ENCODE assay signal across 8 cellular contexts in the genomic region with DNA sequence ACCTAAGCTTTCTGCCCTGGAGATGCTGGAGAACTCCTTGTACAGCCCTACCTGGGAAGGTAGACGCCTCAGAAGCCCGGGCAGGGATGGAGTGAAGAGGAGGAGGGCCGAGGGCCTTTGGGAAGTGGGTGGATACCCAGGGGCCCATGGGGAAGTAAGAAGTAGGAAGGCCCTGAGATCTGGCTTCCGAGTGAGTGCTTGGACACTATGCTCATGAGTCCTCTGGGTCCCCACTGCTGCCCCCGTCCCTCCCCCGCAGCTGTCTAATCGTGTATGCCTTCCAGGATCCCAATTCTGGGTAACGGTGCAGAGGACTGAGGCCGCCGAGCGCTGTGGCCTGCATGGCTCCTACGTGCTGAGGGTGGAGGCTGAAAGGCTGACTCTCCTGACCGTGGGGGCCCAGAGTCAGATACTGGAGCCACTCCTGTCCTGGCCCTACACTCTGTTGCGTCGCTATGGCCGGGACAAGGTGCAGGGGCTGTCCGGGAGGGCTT. TPM values are rescaled to one million over a fixed set of nuclear protein-coding genes. Genes with fewer than 3 reads are reported as not detected.
DNase-seq lines count a peak whose midpoint lies in the region; ATAC-seq, FAIRE-seq and TF ChIP-seq lines count a peak whose summit lies in the region.

No MANE protein-coding gene starts in this region.

- no peak for FAIRE-seq in H1 (lab: Jason Lieb, UNC)

- ATAC-seq in natural killer cell treated with Interleukin-12 subunit alpha and Interleukin-12 subunit beta and Interleukin-15 and Interleukin-18, amount 100 ng/mL, for 72 hours: no peak
- no peak for ATAC-seq in GM21515 (IDR thresholded peaks at IDR 0.05; ENCODE audit: unreplicated experiment)
- no peak for ATAC-seq in HG03439 (IDR thresholded peaks at IDR 0.05; ENCODE audit: unreplicated experiment)

- WGBS in H1 (ENCODE audit: extremely low coverage in 1 of 2, insufficient coverage in 1 of 2, insufficient read length in 1 of 2, insufficient replicate concordance in 2 of 2, low coverage in 1 of 2, low lambda C conversion rate in 2 of 2, missing lambda C conversion rate in 1 of 2), 2 experiments: 66% methylated on average over 17 of the region's 17 CpGs; no CpG with 5 or more reads in 1 of the 2 experiments

- TF ChIP-seq EP300 in H1 (IDR thresholded peaks at IDR 0.05; ENCODE audit: borderline replicate concordance in 1 of 2, low read depth in 2 of 2, low read length in 2 of 2): no peak

- peaks cover 13% of the 10 kb centered on the region for H3K4me1 ChIP-seq in Karpas-422 (ENCODE audit: low read length)
- H3K4me1 ChIP-seq in H1 (replicated peaks in 1 of 4; ENCODE audit: control insufficient read depth in 3 of 4, insufficient read depth in 4 of 4, low read length in 3 of 4): peaks cover 0 to 14% (median 8%) of the 10 kb centered on the region in 4 experiments; a peak in 6 of 7 replicates

- H2AFZ ChIP-seq in Karpas-422 (ENCODE audit: low read length) (no peak overlapping the region), H1 (ENCODE audit: low read length) (no peak overlapping the region)

- H3K27me3 ChIP-seq in Karpas-422 (ENCODE audit: low read length): no peaks in the 10 kb centered on the region
- H3K27me3 ChIP-seq in H1 (replicated peaks in 1 of 4; ENCODE audit: control insufficient read depth in 3 of 4, extremely low read depth in 1 of 4, insufficient read depth in 3 of 4, low read length in 3 of 4): peaks cover 0 to 46% (median 27%) of the 10 kb centered on the region in 4 experiments; a peak in 6 of 7 replicates

- no peak overlapping the region; the same call in 1 of the 2 replicates for H4K8ac ChIP-seq in H1 (ENCODE audit: extremely low read depth, insufficient read depth, low read length)

- H3K36me3 ChIP-seq in Karpas-422 (ENCODE audit: insufficient read depth, low read length) (0 out of 2 replicates have a peak, but pooled peaks cover 4% of the 10 kb centered on the region), H1 (ENCODE audit: control insufficient read depth in 2 of 4, insufficient read depth in 4 of 4, low read length in 3 of 4) (peaks cover 0 to 3% (median 0%) of the 10 kb centered on the region in 4 experiments; a peak in 1 of 8 replicates)

- H3K23ac ChIP-seq in H1 (ENCODE audit: insufficient read length): no peak overlapping the region

- peaks cover 12 to 23% of the 10 kb centered on the region in 2 donors for H3K4me1 Mint-ChIP-seq in natural killer cell treated with Interleukin-12 subunit alpha and Interleukin-12 subunit beta and Interleukin-15 and Interleukin-18, amount 100 ng/mL, for 72 hours (ENCODE audit: low read depth in 2 of 2)

- no peak overlapping the region for H2BK20ac ChIP-seq in H1 (ENCODE audit: low read length)

- H3K27ac Mint-ChIP-seq in natural killer cell treated with Interleukin-12 subunit alpha and Interleukin-12 subunit beta and Interleukin-15 and Interleukin-18, amount 100 ng/mL, for 72 hours: peak overlapping the region; percentile 68 to 87

- no peaks in the 10 kb centered on the region for H3K9me2 ChIP-seq in Karpas-422 (replicated peaks; ENCODE audit: insufficient read depth, low read length)

- TF ChIP-seq RAD21 in H1 (IDR thresholded peaks at IDR 0.05 in 1 of 2, conservative IDR thresholded peaks at IDR 0.05 in 1 of 2; ENCODE audit: low read depth in 2 of 2, low read length in 2 of 2): no peak

- CTCF ChIA-PET in H1 (lab: Charles Lee; ENCODE audit: partially characterized antibody): interaction anchor here (0.5 to 7.5 kb wide), 5 partner anchors 8 to 704 kb away, joined by 3 to 56 read pairs (median 4); partner anchors contain the start of genes CCDC142 and TTC31

- H3K27me3 Mint-ChIP-seq in natural killer cell treated with Interleukin-12 subunit alpha and Interleukin-12 subunit beta and Interleukin-15 and Interleukin-18, amount 100 ng/mL, for 72 hours: peaks cover 8 to 9% of the 10 kb centered on the region in 2 donors

- H3K79me2 ChIP-seq in Karpas-422 (ENCODE audit: low read length): no peaks in the 10 kb centered on the region
- no peaks in the 10 kb centered on the region for H3K79me2 ChIP-seq in H1 (ENCODE audit: control insufficient read depth in 1 of 2, insufficient read depth in 2 of 2, low read length in 2 of 2)

- H2BK5ac ChIP-seq in H1 (ENCODE audit: low read depth, low read length): no peak overlapping the region

- 0 out of 2 replicates have a peak overlapping the region, but pooled peaks have one; percentile 25 for H3K18ac ChIP-seq in H1 (ENCODE audit: extremely low read depth, low read length)

- peaks cover 18% of the 10 kb centered on the region for H3K23me2 ChIP-seq in H1 (ENCODE audit: low read depth, low read length)

- H2AK5ac ChIP-seq in H1 (ENCODE audit: low read depth, low read length): no peak overlapping the region

- H3K36me3 Mint-ChIP-seq in natural killer cell treated with Interleukin-12 subunit alpha and Interleukin-12 subunit beta and Interleukin-15 and Interleukin-18, amount 100 ng/mL, for 72 hours: no peaks in the 10 kb centered on the region

- H4K20me1 ChIP-seq in Karpas-422 (ENCODE audit: insufficient read depth, low read depth, low read length): peaks cover 14% of the 10 kb centered on the region; the same call in 1 of the 2 replicates
- H4K20me1 ChIP-seq in H1 (replicated peaks in 1 of 2; ENCODE audit: control insufficient read depth in 1 of 2, insufficient read depth in 2 of 2, low read length in 2 of 2): peaks cover 2 to 4% of the 10 kb centered on the region in 2 experiments

- H3K9me3 ChIP-seq in Karpas-422 (ENCODE audit: low read length) (no peaks in the 10 kb centered on the region), H1 (ENCODE audit: insufficient read depth in 2 of 2, low read depth in 1 of 2, low read length in 1 of 2) (no peaks in the 10 kb centered on the region)

- peak overlapping the region; percentile 88 for H3K4me3 Mint-ChIP-seq in natural killer cell treated with Interleukin-12 subunit alpha and Interleukin-12 subunit beta and Interleukin-15 and Interleukin-18, amount 100 ng/mL, for 72 hours

- no peaks in the 10 kb centered on the region; the same call in 1 of the 2 replicates for H3K79me1 ChIP-seq in H1 (ENCODE audit: low read depth, low read length)

- no peak overlapping the region for H3K27ac ChIP-seq in Karpas-422 (ENCODE audit: low read length)
- H3K27ac ChIP-seq in H1 (ENCODE audit: low read depth, low read length): no peak overlapping the region

- DNase-seq in Ammon's horn (ENCODE audit: low spot score) (peak; percentile 46), Karpas-422 (no peak), H1 (ENCODE audit: low read depth in 1 of 2, low spot score in 2 of 2) (no peak), NCI-H1417 (lab: John Stamatoyannopoulos, UW) (no peak), NCI-H748 (lab: John Stamatoyannopoulos, UW; ENCODE audit: unreplicated experiment) (no peak)
- DNase-seq in natural killer cell treated with Interleukin-12 subunit alpha and Interleukin-12 subunit beta and Interleukin-15 and Interleukin-18, amount 100 ng/mL, for 72 hours (ENCODE audit: low spot score): no peak

- H2BK15ac ChIP-seq in H1 (ENCODE audit: low read length): no peak overlapping the region

- H3K9me3 Mint-ChIP-seq in natural killer cell treated with Interleukin-12 subunit alpha and Interleukin-12 subunit beta and Interleukin-15 and Interleukin-18, amount 100 ng/mL, for 72 hours: no peaks in the 10 kb centered on the region

- no peak overlapping the region for H4K91ac ChIP-seq in H1 (replicated peaks; ENCODE audit: insufficient read length, low read length)

- peak overlapping the region; percentile 78 for H3K9ac ChIP-seq in Karpas-422 (ENCODE audit: low read length)
- H3K9ac ChIP-seq in H1 (replicated peaks in 1 of 4; ENCODE audit: extremely low read depth in 1 of 4, low read depth in 3 of 4, low read length in 3 of 4): peak overlapping the region in 1 of 4 experiments; percentile 20; a peak in 2 of 7 replicates

- no peak overlapping the region; the same call in 1 of the 2 replicates for H2BK12ac ChIP-seq in H1 (ENCODE audit: low read depth, low read length)

- H2BK120ac ChIP-seq in H1 (replicated peaks; ENCODE audit: low read depth, low read length): no peak overlapping the region

- H3K4me3 ChIP-seq in Karpas-422 (ENCODE audit: low read length) (peak overlapping the region; percentile 68), H1 (ENCODE audit: extremely low read depth in 1 of 4, insufficient read depth in 2 of 4, low read depth in 3 of 4, low read length in 4 of 4) (peak overlapping the region; percentile 83 to 94 (median 90))

- H4K5ac ChIP-seq in H1 (ENCODE audit: insufficient read length, low read depth, low read length): no peak overlapping the region

- H3K4me2 ChIP-seq in Karpas-422 (ENCODE audit: low read depth, low read length, poor library complexity, severe bottlenecking): peak overlapping the region; percentile 71
- H3K4me2 ChIP-seq in H1 (ENCODE audit: insufficient read depth in 1 of 2, low read depth in 2 of 2, low read length in 2 of 2): peak overlapping the region; percentile 93 to 94

- H3K4ac ChIP-seq in H1 (replicated peaks; ENCODE audit: insufficient read length, low read depth, low read length): no peak overlapping the region

- H3K14ac ChIP-seq in H1 (ENCODE audit: insufficient read length): no peak overlapping the region

- POLR2A ChIA-PET in H1 (lab: Charles Lee; ENCODE audit: partially characterized antibody): interaction anchor here (0.6 to 2.6 kb wide), 11 partner anchors 9 to 72 kb away, joined by 3 to 16 read pairs (median 3); partner anchors contain the start of genes AUP1, CCDC142, HTRA2 and TTC31

- no peak for TF ChIP-seq POLR2A in H1 (IDR thresholded peaks at IDR 0.05; ENCODE audit: control extremely low read depth in 1 of 2, low read depth in 2 of 2, low read length in 2 of 2)

- no peak overlapping the region for H3K56ac ChIP-seq in H1 (replicated peaks; ENCODE audit: insufficient read length, low read depth, low read length)

- TF ChIP-seq CTCF in H1 (IDR thresholded peaks at IDR 0.05; ENCODE audit: control extremely low read depth in 1 of 3, insufficient read depth in 1 of 3, low read depth in 1 of 3, low read length in 3 of 3): no peak

RNA-seq across cellular contexts. Expression of gene DOK1, which starts 1.1 kb away (rescaled TPM):
- 24.7 and 57.1 TPM in 2 replicates for total RNA-seq in Karpas-422 (2014; rRNA removed; shearing (Covaris generic); ENCODE audit: low replicate concordance)
- total RNA-seq in H1 (2021; fragmentation: NEBNext Ultra II Directional; extraction: Animal tissue kit (Norgen Biotek cat#: 25700)): 11.4 and 14.3 TPM in 2 replicates
- 11.0 and 16.5 TPM in 2 replicates for polyA plus RNA-seq in H1 (2011; rRNA removed)
- polyA plus RNA-seq in H1 (2011; cell fraction: cytosol; rRNA removed): 14.1 TPM
- polyA plus RNA-seq in H1 (2011; cell fraction: nucleus; rRNA removed): 19.2 TPM
- 10.6 to 14.7 TPM (median 13.9 TPM) in 4 replicates for polyA plus RNA-seq in H1 (2012, experiment 1 of 2)
- 13.5 TPM for polyA plus RNA-seq in H1 (2012, experiment 2 of 2)
- 8.1 TPM for polyA plus RNA-seq in H1 (2013, experiment 1 of 2)
- polyA plus RNA-seq in H1 (2013, experiment 2 of 2): 7.9 TPM
- 7.5 and 9.6 TPM in 2 replicates for polyA minus RNA-seq in H1 (2011; rRNA and poly(A)+ RNA removed)
- 5.7 TPM for polyA minus RNA-seq in H1 (2011; cell fraction: cytosol; rRNA and poly(A)+ RNA removed)
- polyA minus RNA-seq in H1 (2011; cell fraction: nucleus; rRNA and poly(A)+ RNA removed): 11.0 TPM
- 10 to 100 TPM; 27.4 to 34.4 TPM for total RNA-seq in natural killer cell treated with Interleukin-12 subunit alpha and Interleukin-12 subunit beta and Interleukin-15 and Interleukin-18, amount 100 ng/mL, for 72 hours

RNA-seq across cellular contexts. Expression of gene LOXL3, which starts 1.9 kb away (rescaled TPM):
- 0.15 and 1.3 TPM in 2 replicates for total RNA-seq in Karpas-422 (2014; rRNA removed; shearing (Covaris generic); ENCODE audit: low replicate concordance)
- 19.5 and 22.4 TPM in 2 replicates for total RNA-seq in H1 (2021; fragmentation: NEBNext Ultra II Directional; extraction: Animal tissue kit (Norgen Biotek cat#: 25700))
- polyA plus RNA-seq in H1 (2011; rRNA removed): 22.1 and 27.2 TPM in 2 replicates
- 26.3 TPM for polyA plus RNA-seq in H1 (2011; cell fraction: cytosol; rRNA removed)
- 31.9 TPM for polyA plus RNA-seq in H1 (2011; cell fraction: nucleus; rRNA removed)
- polyA plus RNA-seq in H1 (2012, experiment 1 of 2): 21.1 to 25.5 TPM (median 22.6 TPM) in 4 replicates
- 17.5 TPM for polyA plus RNA-seq in H1 (2012, experiment 2 of 2)
- 11.8 TPM for polyA plus RNA-seq in H1 (2013, experiment 1 of 2)
- polyA plus RNA-seq in H1 (2013, experiment 2 of 2): 10.9 TPM
- 22.5 and 34.1 TPM in 2 replicates for polyA minus RNA-seq in H1 (2011; rRNA and poly(A)+ RNA removed)
- polyA minus RNA-seq in H1 (2011; cell fraction: cytosol; rRNA and poly(A)+ RNA removed): 16.7 TPM
- 15.3 TPM for polyA minus RNA-seq in H1 (2011; cell fraction: nucleus; rRNA and poly(A)+ RNA removed)
- 1 to 10 TPM; 1.2 to 2.7 TPM for total RNA-seq in natural killer cell treated with Interleukin-12 subunit alpha and Interleukin-12 subunit beta and Interleukin-15 and Interleukin-18, amount 100 ng/mL, for 72 hours

RNA-seq across cellular contexts. Expression of gene HTRA2, which starts 25.9 kb away (rescaled TPM):
- 36.8 and 72.1 TPM in 2 replicates for total RNA-seq in Karpas-422 (2014; rRNA removed; shearing (Covaris generic); ENCODE audit: low replicate concordance)
- total RNA-seq in H1 (2021; fragmentation: NEBNext Ultra II Directional; extraction: Animal tissue kit (Norgen Biotek cat#: 25700)): 21.6 and 24.6 TPM in 2 replicates
- 37.6 TPM in 2 replicates for polyA plus RNA-seq in H1 (2011; rRNA removed)
- polyA plus RNA-seq in H1 (2011; cell fraction: cytosol; rRNA removed): 33.9 TPM
- 41.8 TPM for polyA plus RNA-seq in H1 (2011; cell fraction: nucleus; rRNA removed)
- polyA plus RNA-seq in H1 (2012, experiment 1 of 2): 22.7 to 30.7 TPM (median 27.3 TPM) in 4 replicates
- 36.9 TPM for polyA plus RNA-seq in H1 (2012, experiment 2 of 2)
- polyA plus RNA-seq in H1 (2013, experiment 1 of 2): 19.1 TPM
- polyA plus RNA-seq in H1 (2013, experiment 2 of 2): 18.5 TPM
- polyA minus RNA-seq in H1 (2011; rRNA and poly(A)+ RNA removed): 27.1 and 32.7 TPM in 2 replicates
- polyA minus RNA-seq in H1 (2011; cell fraction: cytosol; rRNA and poly(A)+ RNA removed): 15.4 TPM
- 27.5 TPM for polyA minus RNA-seq in H1 (2011; cell fraction: nucleus; rRNA and poly(A)+ RNA removed)
- total RNA-seq in natural killer cell treated with Interleukin-12 subunit alpha and Interleukin-12 subunit beta and Interleukin-15 and Interleukin-18, amount 100 ng/mL, for 72 hours: 100 to 1,000 TPM in 1 of 2 donors, 10 to 100 TPM in 1; 93.1 to 100 TPM

RNA-seq across cellular contexts. Expression of gene AUP1, which starts 26.2 kb away (rescaled TPM):
- 216 and 273 TPM in 2 replicates for total RNA-seq in Karpas-422 (2014; rRNA removed; shearing (Covaris generic); ENCODE audit: low replicate concordance)
- total RNA-seq in H1 (2021; fragmentation: NEBNext Ultra II Directional; extraction: Animal tissue kit (Norgen Biotek cat#: 25700)): 82.7 and 83.4 TPM in 2 replicates
- 121 and 162 TPM in 2 replicates for polyA plus RNA-seq in H1 (2011; rRNA removed)
- 134 TPM for polyA plus RNA-seq in H1 (2011; cell fraction: cytosol; rRNA removed)
- 469 TPM for polyA plus RNA-seq in H1 (2011; cell fraction: nucleus; rRNA removed)
- polyA plus RNA-seq in H1 (2012, experiment 1 of 2): 82.2 to 98.1 TPM (median 92.2 TPM) in 4 replicates
- 103 TPM for polyA plus RNA-seq in H1 (2012, experiment 2 of 2)
- polyA plus RNA-seq in H1 (2013, experiment 1 of 2): 124 TPM
- 130 TPM for polyA plus RNA-seq in H1 (2013, experiment 2 of 2)
- 63.7 and 83.7 TPM in 2 replicates for polyA minus RNA-seq in H1 (2011; rRNA and poly(A)+ RNA removed)
- 54.0 TPM for polyA minus RNA-seq in H1 (2011; cell fraction: cytosol; rRNA and poly(A)+ RNA removed)
- polyA minus RNA-seq in H1 (2011; cell fraction: nucleus; rRNA and poly(A)+ RNA removed): 85.4 TPM
- total RNA-seq in natural killer cell treated with Interleukin-12 subunit alpha and Interleukin-12 subunit beta and Interleukin-15 and Interleukin-18, amount 100 ng/mL, for 72 hours: 100 to 1,000 TPM; 190 to 233 TPM

RNA-seq across cellular contexts. Expression of gene DQX1, which starts 29.6 kb away (rescaled TPM):
- total RNA-seq in Karpas-422 (2014; rRNA removed; shearing (Covaris generic); ENCODE audit: low replicate concordance): 1.4 and 22.6 TPM in 2 replicates
- 0.57 and 0.76 TPM in 2 replicates for total RNA-seq in H1 (2021; fragmentation: NEBNext Ultra II Directional; extraction: Animal tissue kit (Norgen Biotek cat#: 25700))
- 1.1 TPM in 2 replicates for polyA plus RNA-seq in H1 (2011; rRNA removed)
- 1.4 TPM for polyA plus RNA-seq in H1 (2011; cell fraction: cytosol; rRNA removed)
- polyA plus RNA-seq in H1 (2011; cell fraction: nucleus; rRNA removed): 9.0 TPM
- 0.51 to 1.4 TPM (median 0.73 TPM) in 4 replicates for polyA plus RNA-seq in H1 (2012, experiment 1 of 2)
- 0.47 TPM for polyA plus RNA-seq in H1 (2012, experiment 2 of 2)
- polyA plus RNA-seq in H1 (2013, experiment 1 of 2): 0.85 TPM
- polyA plus RNA-seq in H1 (2013, experiment 2 of 2): 0.35 TPM
- polyA minus RNA-seq in H1 (2011; rRNA and poly(A)+ RNA removed): 0.44 and 1.1 TPM in 2 replicates
- polyA minus RNA-seq in H1 (2011; cell fraction: cytosol; rRNA and poly(A)+ RNA removed): not detected
- 2.1 TPM for polyA minus RNA-seq in H1 (2011; cell fraction: nucleus; rRNA and poly(A)+ RNA removed)
- 1 to 10 TPM in 1 of 2 donors, under 1 TPM in 1; 0.55 to 1.0 TPM for total RNA-seq in natural killer cell treated with Interleukin-12 subunit alpha and Interleukin-12 subunit beta and Interleukin-15 and Interleukin-18, amount 100 ng/mL, for 72 hours
